ENCODE assay signal across 14 cellular contexts in genomic region chr5:143145388-143145787, GRCh38.
DNase-seq lines count a peak whose midpoint lies in the region; ATAC-seq and TF ChIP-seq lines count a peak whose summit lies in the region.
"Had no signal": no experiment of that assay in that cellular context is flagged by ENCODE, and none has a peak within 500 bp of the region (broad histone marks: within the 10 kb centered on the region; RNA-seq: fewer than 3 reads in every experiment).

No MANE protein-coding gene starts in this region.

- no peaks in the 10 kb centered on the region for H3K79me2 ChIP-seq in fibroblast of lung (ENCODE audit: control insufficient read depth, insufficient read depth, low read length)

- H3K9ac ChIP-seq in fibroblast of lung (ENCODE audit: insufficient read depth, low read length): no peak overlapping the region

- H3K4me3 Mint-ChIP-seq in progenitor cell of endocrine pancreas (ENCODE audit: low read depth): no peak overlapping the region

- no peaks in the 10 kb centered on the region for H3K9me3 ChIP-seq in right atrium auricular region
- H3K9me3 ChIP-seq in fibroblast of lung (ENCODE audit: control insufficient read depth, insufficient read depth, low read depth, low read length): no peaks in the 10 kb centered on the region
- H3K9me3 ChIP-seq in aorta (ENCODE audit: control insufficient read depth, low read length): no peaks in the 10 kb centered on the region

- WGBS in aorta, 2 donors: 12 to 13% methylated on average over 6 of the region's 6 CpGs

- peak overlapping the region; percentile 37 to 48 for H3K27ac ChIP-seq in right atrium auricular region
- peak overlapping the region; percentile 31 for H3K27ac ChIP-seq in fibroblast of lung (ENCODE audit: insufficient read depth, low read length)
- peak overlapping the region; percentile 38 to 61 for H3K27ac ChIP-seq in aorta (ENCODE audit: low read depth in 1 of 2, low read length in 2 of 2)

- H3K4me2 ChIP-seq in fibroblast of lung (ENCODE audit: extremely low read depth, insufficient read depth, low read length): peak overlapping the region; percentile 65

- intact Hi-C loops in left cardiac atrium (cut with DNase I): no loop called here
- intact Hi-C loops in aorta (cut with DNase I): no loop called here

- H3K36me3 Mint-ChIP-seq in progenitor cell of endocrine pancreas (ENCODE audit: insufficient read depth): peaks cover 2% of the 10 kb centered on the region

- H2AFZ ChIP-seq in fibroblast of lung (ENCODE audit: low read length): peak overlapping the region; percentile 44

- TF ChIP-seq CTCF in right atrium auricular region (IDR thresholded peaks at IDR 0.05) (no peak), fibroblast of lung (conservative IDR thresholded peaks at IDR 0.05 in 1 of 2, IDR thresholded peaks at IDR 0.05 in 1 of 2; ENCODE audit: low read depth in 1 of 2, low read length in 2 of 2) (no peak), progenitor cell of endocrine pancreas (IDR thresholded peaks at IDR 0.05; ENCODE audit: unreplicated experiment) (no peak)

- H3K4me1 Mint-ChIP-seq in progenitor cell of endocrine pancreas (ENCODE audit: low read depth): no peaks in the 10 kb centered on the region

- H3K27me3 ChIP-seq in right atrium auricular region (no peaks in the 10 kb centered on the region), fibroblast of lung (ENCODE audit: control insufficient read depth, insufficient read depth, low read length) (no peaks in the 10 kb centered on the region), aorta (ENCODE audit: control insufficient read depth in 1 of 2, insufficient read depth in 2 of 2, low read length in 1 of 2) (no peaks in the 10 kb centered on the region)

- no peaks in the 10 kb centered on the region for H3K9me3 Mint-ChIP-seq in progenitor cell of endocrine pancreas (ENCODE audit: low read depth)

- no peak for DNase-seq in right atrium auricular region (ENCODE audit: low spot score)
- DNase-seq in left cardiac atrium: no peak
- DNase-seq in fibroblast of lung (ENCODE audit: low read depth in 2 of 2): no peak
- DNase-seq in progenitor cell of endocrine pancreas (ENCODE audit: low spot score, unreplicated experiment): no peak
- DNase-seq in aorta: no peak
- DNase-seq in SKM-1 treated with dmso at 0.1 percent for 144 hours (lab: John Stamatoyannopoulos, UW; ENCODE audit: unreplicated experiment): no peak
- DNase-seq in 8988T: no peak
- DNase-seq: activated CD8-positive, alpha-beta memory T cell treated with anti-CD3 and anti-CD28 coated beads, Interleukin-2, amount 50 U/mL, for 48 hours; amniotic stem cell; DMS79 treated with DMSO at 0.1 percent for 48 hours; NCI-H1417; NCI-H526; small intestine had no signal

- H3K4me1 ChIP-seq in right atrium auricular region: peaks cover 0 to 26% of the 10 kb centered on the region in 2 donors
- peaks cover 18% of the 10 kb centered on the region for H3K4me1 ChIP-seq in fibroblast of lung (ENCODE audit: control insufficient read depth, extremely low read depth, insufficient read depth, low read length)
- peaks cover 5 to 8% of the 10 kb centered on the region in 2 donors for H3K4me1 ChIP-seq in aorta (ENCODE audit: control insufficient read depth in 1 of 2, insufficient read depth in 2 of 2, low read length in 2 of 2)

- peaks cover 21% of the 10 kb centered on the region for H3K36me3 ChIP-seq in right atrium auricular region
- H3K36me3 ChIP-seq in fibroblast of lung (ENCODE audit: control insufficient read depth, insufficient read depth, low read length): no peaks in the 10 kb centered on the region
- H3K36me3 ChIP-seq in aorta (ENCODE audit: control insufficient read depth in 1 of 2, insufficient read depth in 2 of 2, low read length in 1 of 2): peaks cover 0 to 3% of the 10 kb centered on the region in 2 donors

- H3K27me3 Mint-ChIP-seq in progenitor cell of endocrine pancreas: no peaks in the 10 kb centered on the region

- ATAC-seq in left cardiac atrium (no peak), aorta (ENCODE audit: low FRiP score) (no peak), GM21367 (IDR thresholded peaks at IDR 0.05; ENCODE audit: unreplicated experiment) (no peak)

- no peak overlapping the region for H3K4me3 ChIP-seq in right atrium auricular region
- no peak overlapping the region for H3K4me3 ChIP-seq in fibroblast of lung (replicated peaks in 1 of 4; ENCODE audit: control extremely low read depth in 1 of 4, insufficient read depth in 1 of 4, low read depth in 3 of 4, low read length in 4 of 4)
- no peak overlapping the region for H3K4me3 ChIP-seq in aorta (ENCODE audit: low read length in 2 of 2)

- peak overlapping the region; percentile 5 for H3K27ac Mint-ChIP-seq in progenitor cell of endocrine pancreas

- H4K20me1 ChIP-seq in fibroblast of lung (ENCODE audit: control insufficient read depth, extremely low read depth, insufficient read depth, low read length): no peaks in the 10 kb centered on the region
